ENCODE assay signal across 14 cellular contexts in genomic region chr21:35178812-35179211, GRCh38.
DNase-seq lines count a peak whose midpoint lies in the region; ATAC-seq, FAIRE-seq and TF ChIP-seq lines count a peak whose summit lies in the region.
"Had no signal": no experiment of that assay in that cellular context is flagged by ENCODE, and none has a peak within 500 bp of the region (broad histone marks: within the 10 kb centered on the region; RNA-seq: fewer than 3 reads in every experiment).

No MANE protein-coding gene starts in this region.

- H3K36me3 ChIP-seq in PC-3 (ENCODE audit: low read depth, low read length) = peaks cover 3% of the 10 kb centered on the region; the same call in 1 of the 2 replicates
- H3K36me3 ChIP-seq in endothelial cell of umbilical vein (ENCODE audit: control insufficient read depth in 2 of 2, extremely low read depth in 1 of 2, insufficient read depth in 2 of 2, low read length in 2 of 2) = no peaks in the 10 kb centered on the region
- no peaks in the 10 kb centered on the region for H3K36me3 ChIP-seq in mucosa of descending colon (ENCODE audit: low read depth)
- H3K36me3 ChIP-seq: ovary had no signal

- H3K4me1 ChIP-seq in PC-3 (ENCODE audit: insufficient read depth, low read length) (peaks cover 25% of the 10 kb centered on the region), endothelial cell of umbilical vein (ENCODE audit: control insufficient read depth, extremely low read depth, insufficient read depth, low read length) (no peaks in the 10 kb centered on the region), mucosa of descending colon (ENCODE audit: low read depth) (no peaks in the 10 kb centered on the region)

- no peak overlapping the region for H3K4me2 ChIP-seq in PC-3 (ENCODE audit: low read length)
- H3K4me2 ChIP-seq in endothelial cell of umbilical vein (ENCODE audit: insufficient read depth, low read length) = no peak overlapping the region

- H3K79me2 ChIP-seq in PC-3 (ENCODE audit: low read length) (no peaks in the 10 kb centered on the region), endothelial cell of umbilical vein (ENCODE audit: control insufficient read depth, insufficient read depth, low read length) (no peaks in the 10 kb centered on the region)

- POLR2A ChIA-PET in PC-3 (lab: Charles Lee; ENCODE audit: unreplicated experiment) = no interaction called here
- POLR2A ChIA-PET in endothelial cell of umbilical vein (lab: Charles Lee) = no interaction called here
- POLR2A ChIA-PET in WTC11 (lab: Charles Lee) = no interaction called here

- no peak for DNase-seq in activated T-cell treated with anti-CD3 and anti-CD28 coated beads, Interleukin-2, amount 50 U/mL, for 24 hours
- DNase-seq in activated T-cell treated with anti-CD3 and anti-CD28 coated beads, Interleukin-2, amount 50 U/mL, for 1 hour = no peak
- DNase-seq in PC-3 (peak; percentile 92), endothelial cell of umbilical vein (ENCODE audit: low read depth, low spot score) (peak; percentile 10), WTC11 (ENCODE audit: low spot score) (no peak), mucosa of descending colon (no peak)
- DNase-seq in stimulated activated effector memory CD8-positive, alpha-beta T cell treated with anti-CD3 and anti-CD28 coated beads, Interleukin-12 subunit alpha, Interleukin-12 subunit beta, amount 100 ng/mL, for 72 hours (ENCODE audit: low spot score in 2 of 2) = no peak
- DNase-seq: NCI-H1048, NCI-H510A, ovary had no signal

- H2AFZ ChIP-seq in PC-3 (ENCODE audit: low read length) = no peak overlapping the region
- no peak overlapping the region for H2AFZ ChIP-seq in endothelial cell of umbilical vein (ENCODE audit: low read depth, low read length)

- H3K27ac ChIP-seq in PC-3 (ENCODE audit: low read length) = peak overlapping the region; percentile 83
- H3K27ac ChIP-seq in endothelial cell of umbilical vein (ENCODE audit: insufficient read depth, low read depth, low read length) = no peak overlapping the region
- H3K27ac ChIP-seq: ovary had no signal

- no peak overlapping the region for H3K4me3 Mint-ChIP-seq in activated T-cell treated with anti-CD3 and anti-CD28 coated beads, Interleukin-2, amount 50 U/mL, for 24 hours
- H3K4me3 Mint-ChIP-seq in stimulated activated effector memory CD8-positive, alpha-beta T cell treated with anti-CD3 and anti-CD28 coated beads, Interleukin-12 subunit alpha, Interleukin-12 subunit beta, amount 100 ng/mL, for 72 hours = no peak overlapping the region
- H3K4me3 Mint-ChIP-seq in WTC11 = no peak overlapping the region
- H3K4me3 Mint-ChIP-seq: memory B cell had no signal

- H3K27me3 ChIP-seq in PC-3 (ENCODE audit: low read length) (no peaks in the 10 kb centered on the region), endothelial cell of umbilical vein (ENCODE audit: control insufficient read depth in 2 of 2, insufficient read depth in 2 of 2, low read length in 2 of 2) (peaks cover 0 to 2% of the 10 kb centered on the region in 2 experiments)
- H3K27me3 ChIP-seq: ovary had no signal

- BruUV-seq in PC-3 (replicated peaks; lab: Mats Ljungman, UMichigan) (no TSS peak), endothelial cell of umbilical vein (replicated peaks; lab: Mats Ljungman, UMichigan) (no TSS peak)

- intact Hi-C loops in PC-3 (cut with micrococcal nuclease) = no loop called here
- intact Hi-C loops in endothelial cell of umbilical vein (cut with micrococcal nuclease) = no loop called here
- intact Hi-C loops in mucosa of descending colon (cut with DNase I, micrococcal nuclease) = no loop called here

- CTCF ChIA-PET in PC-3 (lab: Charles Lee) = interaction anchor here (0.5 to 1.0 kb wide), 2 partner anchors 11 to 437 kb away, joined by 3 read pairs; no protein-coding TSS in a partner anchor
- CTCF ChIA-PET in endothelial cell of umbilical vein (lab: Charles Lee) = interaction anchor here (1.0 kb wide), 2 partner anchors 18 to 27 kb away, joined by 3 to 4 read pairs; no protein-coding TSS in a partner anchor
- CTCF ChIA-PET in WTC11 (lab: Charles Lee) = no interaction called here

- FAIRE-seq in endothelial cell of umbilical vein (lab: Jason Lieb, UNC) = no peak
- FAIRE-seq: GM12891 had no signal

- H3K9me2 ChIP-seq in PC-3 (replicated peaks; ENCODE audit: low read length) = no peaks in the 10 kb centered on the region

- TF ChIP-seq POLR2A in endothelial cell of umbilical vein (IDR thresholded peaks at IDR 0.05; ENCODE audit: low read depth, low read length) = no peak

- dilution Hi-C loops in endothelial cell of umbilical vein (cut with MboI; ENCODE audit: extremely low pct_ligation_motif_present, low sequenced_read_pairs) = no loop called here

- ATAC-seq in PC-3 = peak; percentile 82
- peak; percentile 100 for ATAC-seq in stimulated activated effector memory CD8-positive, alpha-beta T cell treated with anti-CD3 and anti-CD28 coated beads, Interleukin-12 subunit alpha, Interleukin-12 subunit beta, amount 100 ng/mL, for 72 hours
- ATAC-seq in HG02798 (IDR thresholded peaks at IDR 0.05; ENCODE audit: poor library complexity, unreplicated experiment) = no peak
- ATAC-seq in WTC11 = no peak
- no peak for ATAC-seq in mucosa of descending colon
- ATAC-seq: Right ventricle myocardium inferior had no signal

- peaks cover 34% of the 10 kb centered on the region for H3K9me3 Mint-ChIP-seq in activated T-cell treated with anti-CD3 and anti-CD28 coated beads, Interleukin-2, amount 50 U/mL, for 24 hours
- H3K9me3 Mint-ChIP-seq in stimulated activated effector memory CD8-positive, alpha-beta T cell treated with anti-CD3 and anti-CD28 coated beads, Interleukin-12 subunit alpha, Interleukin-12 subunit beta, amount 100 ng/mL, for 72 hours = peaks cover 3% of the 10 kb centered on the region
- H3K9me3 Mint-ChIP-seq in WTC11 = peaks cover 33% of the 10 kb centered on the region

- H3K36me3 Mint-ChIP-seq in activated T-cell treated with anti-CD3 and anti-CD28 coated beads, Interleukin-2, amount 50 U/mL, for 24 hours (ENCODE audit: low read depth) = no peaks in the 10 kb centered on the region
- H3K36me3 Mint-ChIP-seq in stimulated activated effector memory CD8-positive, alpha-beta T cell treated with anti-CD3 and anti-CD28 coated beads, Interleukin-12 subunit alpha, Interleukin-12 subunit beta, amount 100 ng/mL, for 72 hours = no peaks in the 10 kb centered on the region
- H3K36me3 Mint-ChIP-seq in WTC11 = no peaks in the 10 kb centered on the region
- H3K36me3 Mint-ChIP-seq: memory B cell had no signal

- H3F3A ChIP-seq in PC-3 (ENCODE audit: low read length, unreplicated experiment) = no peaks in the 10 kb centered on the region

- peak overlapping the region; percentile 87 for H3K27ac Mint-ChIP-seq in activated T-cell treated with anti-CD3 and anti-CD28 coated beads, Interleukin-2, amount 50 U/mL, for 24 hours
- peak overlapping the region; percentile 67 for H3K27ac Mint-ChIP-seq in stimulated activated effector memory CD8-positive, alpha-beta T cell treated with anti-CD3 and anti-CD28 coated beads, Interleukin-12 subunit alpha, Interleukin-12 subunit beta, amount 100 ng/mL, for 72 hours
- H3K27ac Mint-ChIP-seq in WTC11 = no peak overlapping the region
- H3K27ac Mint-ChIP-seq: memory B cell had no signal

- H3K9me3 ChIP-seq in PC-3 (ENCODE audit: low read length) (peaks cover 4% of the 10 kb centered on the region; the same call in 1 of the 2 replicates), endothelial cell of umbilical vein (replicated peaks; ENCODE audit: control insufficient read depth, insufficient read depth, low read length) (no peaks in the 10 kb centered on the region), mucosa of descending colon (no peaks in the 10 kb centered on the region)
- H3K9me3 ChIP-seq: ovary had no signal

- peaks cover 43% of the 10 kb centered on the region for H3K4me1 Mint-ChIP-seq in activated T-cell treated with anti-CD3 and anti-CD28 coated beads, Interleukin-2, amount 50 U/mL, for 24 hours (ENCODE audit: low read depth)
- peaks cover 10% of the 10 kb centered on the region for H3K4me1 Mint-ChIP-seq in stimulated activated effector memory CD8-positive, alpha-beta T cell treated with anti-CD3 and anti-CD28 coated beads, Interleukin-12 subunit alpha, Interleukin-12 subunit beta, amount 100 ng/mL, for 72 hours
- 0 out of 2 replicates have a peak, but pooled peaks cover 2% of the 10 kb centered on the region for H3K4me1 Mint-ChIP-seq in WTC11
- H3K4me1 Mint-ChIP-seq: memory B cell had no signal

- no peaks in the 10 kb centered on the region for H3K27me3 Mint-ChIP-seq in activated T-cell treated with anti-CD3 and anti-CD28 coated beads, Interleukin-2, amount 50 U/mL, for 24 hours
- no peaks in the 10 kb centered on the region; the same call in 1 of the 2 replicates for H3K27me3 Mint-ChIP-seq in WTC11 (ENCODE audit: low read depth)

- H4K20me1 ChIP-seq in PC-3 (ENCODE audit: low read length) (no peaks in the 10 kb centered on the region), endothelial cell of umbilical vein (replicated peaks; ENCODE audit: control insufficient read depth, extremely low read depth, insufficient read depth, low read length) (no peaks in the 10 kb centered on the region)

- H3K9me1 ChIP-seq in endothelial cell of umbilical vein (replicated peaks; ENCODE audit: control insufficient read depth, extremely low read depth, insufficient read depth, low read length) = no peaks in the 10 kb centered on the region

- H3K9ac ChIP-seq in PC-3 (ENCODE audit: low read length) = peak overlapping the region; percentile 32; the same call in 1 of the 2 replicates
- no peak overlapping the region for H3K9ac ChIP-seq in endothelial cell of umbilical vein (replicated peaks; ENCODE audit: extremely low read depth, insufficient read depth, low read length)

- H3K4me3 ChIP-seq in PC-3 (ENCODE audit: low read length) (no peak overlapping the region), endothelial cell of umbilical vein (replicated peaks in 1 of 3; ENCODE audit: insufficient read depth in 1 of 3, low read depth in 1 of 3, low read length in 3 of 3) (no peak overlapping the region), mucosa of descending colon (no peak overlapping the region)
- H3K4me3 ChIP-seq: ovary had no signal

- no peak for TF ChIP-seq CTCF in PC-3 (conservative IDR thresholded peaks at IDR 0.05; ENCODE audit: low read depth, low read length)
- TF ChIP-seq CTCF in endothelial cell of umbilical vein (IDR thresholded peaks at IDR 0.05; ENCODE audit: extremely low read depth in 1 of 2, insufficient read depth in 1 of 2, low read depth in 1 of 2, low read length in 2 of 2) = no peak
- no peak for TF ChIP-seq CTCF in WTC11 (IDR thresholded peaks at IDR 0.05)
- TF ChIP-seq CTCF in mucosa of descending colon (IDR thresholded peaks at IDR 0.05) = no peak

TF ChIP-seq in endothelial cell of umbilical vein, 7 proteins besides CTCF, POLR2A, EP300 and RAD21 (continues in another document):
- TF ChIP-seq GATA2 (IDR thresholded peaks at IDR 0.05; ENCODE audit: insufficient read depth, insufficient read length, low read depth, low read length) (no peak), POLR2AphosphoS5 (IDR thresholded peaks at IDR 0.05; ENCODE audit: insufficient read depth, low read depth, low read length) (no peak), FOS (IDR thresholded peaks at IDR 0.05; ENCODE audit: borderline replicate concordance, insufficient read depth, low read length) (peak; percentile 39)

TF ChIP-seq in WTC11, 78 proteins besides CTCF, POLR2A, EP300 and RAD21 (continues in another document):
- no peak for TF ChIP-seq MYBL2 (CRISPR knock-in tag; IDR thresholded peaks at IDR 0.05)
- TF ChIP-seq NR2C2 (CRISPR knock-in tag; IDR thresholded peaks at IDR 0.05) = no peak
- TF ChIP-seq CREM (CRISPR knock-in tag; IDR thresholded peaks at IDR 0.05) = no peak

Comparison
In these comparisons a context has a peak if more than half of its experiments do, and no peak if none do; other contexts are left out.
1. DNase-seq: peak in PC-3 (single experiment) and endothelial cell of umbilical vein (single experiment); none in activated T-cell treated with anti-CD3 and anti-CD28 coated beads, Interleukin-2, amount 50 U/mL, for 24 hours (single experiment), activated T-cell treated with anti-CD3 and anti-CD28 coated beads, Interleukin-2, amount 50 U/mL, for 1 hour (single experiment), stimulated activated effector memory CD8-positive, alpha-beta T cell treated with anti-CD3 and anti-CD28 coated beads, Interleukin-12 subunit alpha, Interleukin-12 subunit beta, amount 100 ng/mL, for 72 hours (0 of 2), WTC11 (single experiment) and mucosa of descending colon (0 of 3).
2. ATAC-seq: peak in PC-3 (single experiment) and stimulated activated effector memory CD8-positive, alpha-beta T cell treated with anti-CD3 and anti-CD28 coated beads, Interleukin-12 subunit alpha, Interleukin-12 subunit beta, amount 100 ng/mL, for 72 hours (single experiment); none in HG02798 (single experiment), WTC11 (single experiment) and mucosa of descending colon (single experiment).